ENCODE assay signal across 7 cellular contexts in genomic region chr4:136457577-136457976, GRCh38.
"Had no signal": no experiment of that assay in that cellular context is flagged by ENCODE, and none has a peak within 500 bp of the region (broad histone marks: within the 10 kb centered on the region; RNA-seq: fewer than 3 reads in every experiment).

No MANE protein-coding gene starts in this region.

- H3K4me3 Mint-ChIP-seq: GM23338, H9 had no signal

- FAIRE-seq: H1, H54, HTR-8/SVneo had no signal

- H2AFZ ChIP-seq: GM23338 had no signal

- H3K4me2 ChIP-seq: GM23338 had no signal

- ATAC-seq: GM23338 had no signal

- H3K4me3 ChIP-seq: GM23338 had no signal

- DNase-seq: H9, HCEC 1CT, IMR-90 had no signal

- H3K27ac Mint-ChIP-seq: GM23338, H9 had no signal
